Comparison of ENCODE assay signal across 8 cellular contexts in the genomic region with DNA sequence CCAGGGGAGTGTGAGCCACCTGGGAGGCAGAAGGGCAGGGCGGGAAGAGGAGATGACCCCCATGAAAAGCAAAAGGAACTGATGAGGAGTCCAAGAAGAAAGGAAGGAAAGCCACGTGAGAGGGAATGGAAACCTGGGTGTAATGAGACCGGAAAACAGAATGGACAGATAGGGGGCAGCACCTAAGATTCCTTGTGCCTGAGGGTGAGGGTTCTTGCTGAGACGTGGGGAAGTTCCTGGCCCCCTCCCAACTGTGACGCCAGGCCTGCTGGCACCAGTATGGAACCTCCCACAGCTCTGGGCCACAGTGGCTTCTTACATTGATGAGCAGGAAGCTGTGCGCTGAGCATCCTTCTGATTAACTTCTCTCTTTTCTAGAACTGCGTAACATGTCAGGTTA. TPM values are rescaled to one million over a fixed set of nuclear protein-coding genes. Genes with fewer than 3 reads are reported as not detected.
DNase-seq lines count a peak whose midpoint lies in the region; ATAC-seq, FAIRE-seq and TF ChIP-seq lines count a peak whose summit lies in the region.

No MANE protein-coding gene starts in this region.

- no peaks in the 10 kb centered on the region for H3K9me3 ChIP-seq in HepG2 (ENCODE audit: low read length)

- H3K4me2 ChIP-seq in HepG2 (ENCODE audit: low read depth, low read length) = no peak overlapping the region

- H3K27me3 Mint-ChIP-seq in activated CD4-positive, alpha-beta T cell treated with anti-CD3 and anti-CD28 coated beads, Interleukin-2, amount 10 ng/mL, durations not matched to agents 7 days and 5 days = no peaks in the 10 kb centered on the region

- H3K79me2 ChIP-seq in HepG2 (ENCODE audit: insufficient read depth, low read length) = no peaks in the 10 kb centered on the region

- H3K27me3 ChIP-seq in HepG2 (ENCODE audit: control insufficient read depth in 1 of 2, insufficient read depth in 2 of 2, low read length in 2 of 2) = no peaks in the 10 kb centered on the region

- TF ChIP-seq EP300 in HepG2 (IDR thresholded peaks at IDR 0.05; ENCODE audit: low read depth in 2 of 2, low read length in 2 of 2) = no peak
- no peak for TF ChIP-seq EP300 in HepG2 (CRISPR knock-in tag; IDR thresholded peaks at IDR 0.05; ENCODE audit: borderline replicate concordance)

- H2AFZ ChIP-seq in HepG2 (ENCODE audit: low read length) = no peak overlapping the region

- 73% methylated on average over 7 of the region's 7 CpGs for WGBS in HepG2 (ENCODE audit: low lambda C conversion rate)

- ATAC-seq in HepG2 (no peak; the same call in 2 of the 3 replicates), GM19395 (IDR thresholded peaks at IDR 0.05; ENCODE audit: unreplicated experiment) (no peak)

- H3K36me3 Mint-ChIP-seq in activated CD4-positive, alpha-beta T cell treated with anti-CD3 and anti-CD28 coated beads, Interleukin-2, amount 10 ng/mL, durations not matched to agents 7 days and 5 days (ENCODE audit: low read depth) = no peaks in the 10 kb centered on the region

- H3K4me1 Mint-ChIP-seq in activated CD4-positive, alpha-beta T cell treated with anti-CD3 and anti-CD28 coated beads, Interleukin-2, amount 10 ng/mL, durations not matched to agents 7 days and 5 days = no peaks in the 10 kb centered on the region

- no peak overlapping the region for H3K9ac ChIP-seq in HepG2 (ENCODE audit: insufficient read depth, low read depth, low read length)

- H4K20me1 ChIP-seq in HepG2 (ENCODE audit: insufficient read depth, low read length) = no peaks in the 10 kb centered on the region

- POLR2A ChIA-PET in HepG2 (lab: Yijun Ruan, JAX) = no interaction called here
- POLR2A ChIA-PET in activated CD4-positive, alpha-beta T cell treated with anti-CD3 and anti-CD28 coated beads, Interleukin-2, amount 10 ng/mL, durations not matched to agents 7 days and 5 days (lab: Charles Lee) = no interaction called here

- no peaks in the 10 kb centered on the region for H3K9me3 Mint-ChIP-seq in activated CD4-positive, alpha-beta T cell treated with anti-CD3 and anti-CD28 coated beads, Interleukin-2, amount 10 ng/mL, durations not matched to agents 7 days and 5 days

- no peak for TF ChIP-seq POLR2A in HepG2 (IDR thresholded peaks at IDR 0.05; ENCODE audit: insufficient read depth in 1 of 2, low read depth in 2 of 2, low read length in 2 of 2)

- H3K27ac Mint-ChIP-seq in activated CD4-positive, alpha-beta T cell treated with anti-CD3 and anti-CD28 coated beads, Interleukin-2, amount 10 ng/mL, durations not matched to agents 7 days and 5 days = no peak overlapping the region

- H3K27ac ChIP-seq in HepG2 (ENCODE audit: extremely low read length, insufficient read depth, low read length) = no peak overlapping the region

- peaks cover 9% of the 10 kb centered on the region; the same call in 1 of the 2 replicates for H3K4me1 ChIP-seq in HepG2 (ENCODE audit: insufficient read depth, low read length)

- intact Hi-C loops in HepG2 (cut with micrococcal nuclease; ENCODE audit: unreplicated experiment) = no loop called here

- no peak for FAIRE-seq in HepG2 (lab: Jason Lieb, UNC)

- BruUV-seq in HepG2 (replicated peaks; lab: Mats Ljungman, UMichigan) = no TSS peak

- no peak overlapping the region for H3K4me3 Mint-ChIP-seq in activated CD4-positive, alpha-beta T cell treated with anti-CD3 and anti-CD28 coated beads, Interleukin-2, amount 10 ng/mL, durations not matched to agents 7 days and 5 days

- no peaks in the 10 kb centered on the region for H3K36me3 ChIP-seq in HepG2 (replicated peaks in 1 of 2; ENCODE audit: control insufficient read depth in 1 of 2, insufficient read depth in 2 of 2, low read length in 2 of 2)

- peak; percentile 21 for TF ChIP-seq CTCF in AG09309 (IDR thresholded peaks at IDR 0.05; ENCODE audit: control insufficient read depth, insufficient read depth, low read depth, low read length, missing control alignments)
- peak; percentile 11; the same call in 1 of the 2 replicates for TF ChIP-seq CTCF in HepG2 (CRISPR knock-in tag; IDR thresholded peaks at IDR 0.05)

- CTCF ChIA-PET in HepG2 (lab: Yijun Ruan, JAX; ENCODE audit: low intra/inter-chr PET ratio, low total read pairs) = no interaction called here
- CTCF ChIA-PET in activated CD4-positive, alpha-beta T cell treated with anti-CD3 and anti-CD28 coated beads, Interleukin-2, amount 10 ng/mL, durations not matched to agents 7 days and 5 days (lab: Charles Lee) = no interaction called here

- in situ Hi-C loops in HepG2 (cut with HindIII; ENCODE audit: extremely low pct_ligation_motif_present, low pct_unique_long_range_greater_than_20kb) = no loop called here

- TF ChIP-seq RAD21 in HepG2 (CRISPR knock-in tag; IDR thresholded peaks at IDR 0.05) = no peak

- DNase-seq in AG09309 (ENCODE audit: low read depth) = no peak
- peak; percentile 50 for DNase-seq in HT1080 (ENCODE audit: low read depth)
- DNase-seq in cerebellar cortex (ENCODE audit: low spot score) = peak; percentile 74
- no peak for DNase-seq in HepG2 (ENCODE audit: low spot score)
- DNase-seq in activated CD4-positive, alpha-beta T cell treated with anti-CD3 and anti-CD28 coated beads, Interleukin-2, amount 10 ng/mL, durations not matched to agents 7 days and 5 days = no peak
- DNase-seq in NCI-H1436 (lab: John Stamatoyannopoulos, UW) = no peak
- no peak for DNase-seq in D341Med (ENCODE audit: low spot score)

- H3K4me3 ChIP-seq in AG09309 (ENCODE audit: control insufficient read depth, low read depth, low read length) (no peak overlapping the region), HepG2 (replicated peaks in 1 of 3; ENCODE audit: insufficient read depth in 1 of 3, low read depth in 2 of 3, low read length in 3 of 3) (no peak overlapping the region)

TF ChIP-seq in HepG2, 621 proteins besides CTCF, POLR2A, EP300 and RAD21 (continues in another document):
- TF ChIP-seq ZSCAN21 (CRISPR knock-in tag; IDR thresholded peaks at IDR 0.05; ENCODE audit: borderline replicate concordance) = no peak
- no peak for TF ChIP-seq MZF1 (CRISPR knock-in tag; IDR thresholded peaks at IDR 0.05; ENCODE audit: borderline replicate concordance)
- no peak for TF ChIP-seq ZNF10 (CRISPR knock-in tag; IDR thresholded peaks at IDR 0.05; ENCODE audit: borderline replicate concordance, low read depth)
- TF ChIP-seq ADNP (CRISPR knock-in tag; IDR thresholded peaks at IDR 0.05) = no peak
- TF ChIP-seq HOXA3 (CRISPR knock-in tag; IDR thresholded peaks at IDR 0.05) = no peak
- no peak for TF ChIP-seq NKX3-1 (CRISPR knock-in tag; IDR thresholded peaks at IDR 0.05)
- no peak for TF ChIP-seq ZNF367 (CRISPR knock-in tag; IDR thresholded peaks at IDR 0.05; ENCODE audit: borderline replicate concordance)
- TF ChIP-seq HOXA7 (CRISPR knock-in tag; IDR thresholded peaks at IDR 0.05) = no peak
- TF ChIP-seq, protein P1, sequence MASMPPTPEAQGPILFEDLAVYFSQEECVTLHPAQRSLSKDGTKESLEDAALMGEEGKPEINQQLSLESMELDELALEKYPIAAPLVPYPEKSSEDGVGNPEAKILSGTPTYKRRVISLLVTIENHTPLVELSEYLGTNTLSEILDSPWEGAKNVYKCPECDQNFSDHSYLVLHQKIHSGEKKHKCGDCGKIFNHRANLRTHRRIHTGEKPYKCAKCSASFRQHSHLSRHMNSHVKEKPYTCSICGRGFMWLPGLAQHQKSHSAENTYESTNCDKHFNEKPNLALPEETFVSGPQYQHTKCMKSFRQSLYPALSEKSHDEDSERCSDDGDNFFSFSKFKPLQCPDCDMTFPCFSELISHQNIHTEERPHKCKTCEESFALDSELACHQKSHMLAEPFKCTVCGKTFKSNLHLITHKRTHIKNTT (CRISPR knock-in tag; IDR thresholded peaks at IDR 0.05) = no peak
- TF ChIP-seq ZBTB21 (CRISPR knock-in tag; IDR thresholded peaks at IDR 0.05) = no peak
- TF ChIP-seq ZNF615 (CRISPR knock-in tag; IDR thresholded peaks at IDR 0.05; ENCODE audit: borderline replicate concordance) = no peak
- TF ChIP-seq ZNF577 (CRISPR knock-in tag; IDR thresholded peaks at IDR 0.05; ENCODE audit: borderline replicate concordance, low read depth) = no peak
- TF ChIP-seq ZNF776 (CRISPR knock-in tag; IDR thresholded peaks at IDR 0.05) = no peak
- no peak for TF ChIP-seq KDM5A (IDR thresholded peaks at IDR 0.05; ENCODE audit: borderline replicate concordance, low read length)
- TF ChIP-seq, protein P2, sequence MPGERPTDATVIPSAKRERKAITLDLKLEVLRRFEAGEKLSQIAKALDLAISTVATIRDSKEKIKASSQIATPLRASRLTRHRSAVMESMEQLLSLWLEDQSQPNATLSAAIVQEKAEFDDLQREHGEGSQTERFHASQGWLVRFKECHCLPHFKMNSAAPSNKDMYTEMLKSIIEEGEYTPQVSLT (CRISPR knock-in tag; IDR thresholded peaks at IDR 0.05; ENCODE audit: borderline replicate concordance, low read depth) = no peak

RNA-seq across cellular contexts. Expression of a gene that starts 30.8 kb away (rescaled TPM):
- 27.8 and 44.8 TPM in 2 replicates for total RNA-seq in HT1080 (2014; rRNA removed; shearing (Covaris generic))
- polyA plus RNA-seq in HT1080 (2015; cell fraction: cytosol; rRNA removed) = 39.0 and 40.3 TPM in 2 replicates
- polyA plus RNA-seq in HT1080 (2015; cell fraction: nucleus; rRNA removed) = 18.2 and 19.9 TPM in 2 replicates
- 1.3 and 2.4 TPM in 2 replicates for total RNA-seq in HepG2 (2016; rRNA removed; fragmentation: Illumina TruSeq; extraction: Trizol)
- 2.6 and 3.2 TPM in 2 replicates for total RNA-seq in HepG2 (2016; cell fraction: cytosol; rRNA removed; fragmentation: Illumina TruSeq; extraction: Trizol; ENCODE audit: low read depth)
- total RNA-seq in HepG2 (2016; cell fraction: insoluble cytoplasmic fraction; rRNA removed; fragmentation: Illumina TruSeq; extraction: Trizol) = 2.0 TPM in 2 replicates
- total RNA-seq in HepG2 (2016; cell fraction: membrane; rRNA removed; fragmentation: Illumina TruSeq; extraction: Trizol) = 7.9 and 8.4 TPM in 2 replicates
- total RNA-seq in HepG2 (2016; cell fraction: nucleus; rRNA removed; fragmentation: Illumina TruSeq; extraction: Trizol) = 1.1 and 2.2 TPM in 2 replicates
- polyA plus RNA-seq in HepG2 (2011; rRNA removed) = 3.2 and 4.5 TPM in 2 replicates
- polyA plus RNA-seq in HepG2 (2011; cell fraction: cytosol; rRNA removed) = 2.5 and 3.9 TPM in 2 replicates
- polyA plus RNA-seq in HepG2 (2011; cell fraction: nucleus; rRNA removed) = 2.6 and 2.8 TPM in 2 replicates
- polyA plus RNA-seq in HepG2 (2012) = 3.0 and 5.4 TPM in 2 replicates
- 4.6 and 7.5 TPM in 2 replicates for polyA plus RNA-seq in HepG2 (2016; cell fraction: cytosol; fragmentation: Illumina TruSeq; extraction: Trizol; ENCODE audit: low read depth)
- 3.9 and 4.3 TPM in 2 replicates for polyA plus RNA-seq in HepG2 (2016; cell fraction: insoluble cytoplasmic fraction; fragmentation: Illumina TruSeq; extraction: Trizol; ENCODE audit: low read depth)
- 8.4 and 12.0 TPM in 2 replicates for polyA plus RNA-seq in HepG2 (2016; cell fraction: membrane; fragmentation: Illumina TruSeq; extraction: Trizol; ENCODE audit: low read depth)
- polyA plus RNA-seq in HepG2 (2016; cell fraction: nucleus; fragmentation: Illumina TruSeq; extraction: Trizol; ENCODE audit: insufficient read depth, low read depth) = 3.6 and 5.4 TPM in 2 replicates
- polyA minus RNA-seq in HepG2 (2011; rRNA and poly(A)+ RNA removed; ENCODE audit: low replicate concordance) = 6.2 and 22.2 TPM in 2 replicates
- 4.2 and 9.8 TPM in 2 replicates for polyA minus RNA-seq in HepG2 (2011; cell fraction: cytosol; rRNA and poly(A)+ RNA removed)
- 1.8 and 3.2 TPM in 2 replicates for polyA minus RNA-seq in HepG2 (2011; cell fraction: nucleus; rRNA and poly(A)+ RNA removed)
- 1 to 10 TPM; 2.7 to 2.9 TPM for total RNA-seq in activated CD4-positive, alpha-beta T cell treated with anti-CD3 and anti-CD28 coated beads, Interleukin-2, amount 10 ng/mL, durations not matched to agents 7 days and 5 days

Comparison
In these comparisons a context has a peak if more than half of its experiments do, and no peak if none do; other contexts are left out.
1. DNase-seq: peak in HT1080 (single experiment) and cerebellar cortex (single experiment); none in AG09309 (single experiment), HepG2 (single experiment), activated CD4-positive, alpha-beta T cell treated with anti-CD3 and anti-CD28 coated beads, Interleukin-2, amount 10 ng/mL, durations not matched to agents 7 days and 5 days (single experiment), NCI-H1436 (single experiment) and D341Med (single experiment).